In genomic region chr4:140743194-140743931, GRCh38 we compare ENCODE assay signal across 8 cellular contexts. TPM values are rescaled to one million over a fixed set of nuclear protein-coding genes. Genes with fewer than 3 reads are reported as not detected.
DNase-seq lines count a peak whose midpoint lies in the region; ATAC-seq and TF ChIP-seq lines count a peak whose summit lies in the region.

No MANE protein-coding gene starts in this region.

- H3K4me3 ChIP-seq in upper lobe of right lung = no peak overlapping the region

- no peaks in the 10 kb centered on the region for H3K27me3 ChIP-seq in upper lobe of right lung

- H3K4me1 ChIP-seq in upper lobe of right lung = peaks cover 21% of the 10 kb centered on the region

- intact Hi-C loops in upper lobe of right lung (cut with DNase I) = no loop called here

- no peak for TF ChIP-seq CTCF in upper lobe of right lung (IDR thresholded peaks at IDR 0.05)

- ATAC-seq in HG02642 (IDR thresholded peaks at IDR 0.05; ENCODE audit: poor library complexity, unreplicated experiment) (peak; percentile 62), upper lobe of right lung (peak; percentile 65)

- H3K27ac ChIP-seq in upper lobe of right lung = no peak overlapping the region

- H3K9me3 ChIP-seq in upper lobe of right lung = no peaks in the 10 kb centered on the region

- no peaks in the 10 kb centered on the region for H3K36me3 ChIP-seq in upper lobe of right lung

- DNase-seq in NCI-H510A treated with DMSO at 0.1 percent for 48 hours (lab: John Stamatoyannopoulos, UW) (peak; percentile 27), NCI-H510A (lab: John Stamatoyannopoulos, UW) (no peak), NOMO-1 treated with DMSO at 0.1 percent for 48 hours (lab: John Stamatoyannopoulos, UW; ENCODE audit: unreplicated experiment) (peak; percentile 73), foreskin melanocyte (peak; percentile 43), upper lobe of right lung (no peak), anterior cingulate cortex (lab: John Stamatoyannopoulos, UW) (no peak), ecto neural progenitor cell (ENCODE audit: low spot score) (no peak)

RNA-seq across cellular contexts. Expression of gene TBC1D9, which starts 12.8 kb away (rescaled TPM):
- 39.5 TPM for total RNA-seq in upper lobe of right lung

Comparison
In these comparisons a context has a peak if more than half of its experiments do, and no peak if none do; other contexts are left out.
1. DNase-seq: peak in NCI-H510A treated with DMSO at 0.1 percent for 48 hours (single experiment), NOMO-1 treated with DMSO at 0.1 percent for 48 hours (single experiment) and foreskin melanocyte (single experiment); none in NCI-H510A (single experiment), upper lobe of right lung (single experiment), anterior cingulate cortex (0 of 58) and ecto neural progenitor cell (single experiment).